In genomic region chr3:67765575-67765974, GRCh38 we compare ENCODE assay signal across 24 cellular contexts.
"Had no signal": no experiment of that assay in that cellular context is flagged by ENCODE, and none has a peak within 500 bp of the region (broad histone marks: within the 10 kb centered on the region; RNA-seq: fewer than 3 reads in every experiment).

No MANE protein-coding gene starts in this region.

- H3K4me3 Mint-ChIP-seq: activated naive CD8-positive, alpha-beta T cell treated with anti-CD3 and anti-CD28 coated beads for 36 hours; activated T-cell treated with anti-CD3 and anti-CD28 coated beads, Interleukin-2, amount 50 U/mL, for 4 hours; endodermal cell; mesothelial cell of epicardium; natural killer cell; T-helper 17 cell had no signal

- H3K4me1 Mint-ChIP-seq: activated naive CD8-positive, alpha-beta T cell treated with anti-CD3 and anti-CD28 coated beads for 36 hours; endodermal cell; mesothelial cell of epicardium; natural killer cell; T-helper 17 cell had no signal

- H3K36me3 ChIP-seq: left lung, sigmoid colon, upper lobe of left lung had no signal

- H3K4me1 ChIP-seq: foreskin keratinocyte, left lung, sigmoid colon, upper lobe of left lung had no signal

- DNase-seq: activated CD4-positive, alpha-beta T cell treated with anti-CD3 and anti-CD28 coated beads for 4 hours; activated CD4-positive, alpha-beta T cell treated with anti-CD3 and anti-CD28 coated beads, Interleukin-2, amount 50 U/mL, for 48 hours; activated CD4-positive, CD25-positive, alpha-beta regulatory T cell; activated CD8-positive, alpha-beta memory T cell treated with anti-CD3 and anti-CD28 coated beads, Interleukin-2, amount 50 U/mL, for 48 hours; activated naive CD4-positive, alpha-beta T cell treated with Interleukin-2 at 50 U/mL for 16 hours; activated naive CD8-positive, alpha-beta T cell treated with anti-CD3 and anti-CD28 coated beads for 36 hours; activated T-cell treated with anti-CD3 and anti-CD28 coated beads, Interleukin-2, amount 50 U/mL, for 4 hours; amniotic stem cell; endodermal cell; foreskin keratinocyte; kidney; left lung; natural killer cell; retina; sigmoid colon; stimulated activated CD4-positive, alpha-beta T cell treated with anti-CD3 and anti-CD28 coated beads, Interleukin-4, amount 100 ng/mL, for 4 hours; stimulated activated naive CD8-positive, alpha-beta T cell treated with anti-CD3 and anti-CD28 coated beads, Interleukin-15, Interleukin-2, amounts not matched to agents 100 U/mL and 50 U/mL, for 24 hours; T-helper 17 cell; upper lobe of left lung had no signal

- H3K4me3 ChIP-seq: coronary artery, left lung, lung, sigmoid colon, upper lobe of left lung had no signal

- ATAC-seq: activated T-cell treated with anti-CD3 and anti-CD28 coated beads, Interleukin-2, amount 50 U/mL, for 4 hours; foreskin keratinocyte; left lung; natural killer cell; stimulated activated naive CD8-positive, alpha-beta T cell treated with anti-CD3 and anti-CD28 coated beads, Interleukin-15, Interleukin-2, amounts not matched to agents 100 U/mL and 50 U/mL, for 24 hours; T-helper 17 cell had no signal

- H3K27me3 Mint-ChIP-seq: activated naive CD8-positive, alpha-beta T cell treated with anti-CD3 and anti-CD28 coated beads for 36 hours; progenitor cell of endocrine pancreas; T-helper 17 cell had no signal

- H3K27ac Mint-ChIP-seq: activated naive CD8-positive, alpha-beta T cell treated with anti-CD3 and anti-CD28 coated beads for 36 hours; endodermal cell; mesothelial cell of epicardium; natural killer cell; progenitor cell of endocrine pancreas; T-helper 17 cell had no signal

- H3K27ac ChIP-seq: coronary artery, epithelial cell of prostate, foreskin keratinocyte, left lung, sigmoid colon, upper lobe of left lung had no signal

- H3K27me3 ChIP-seq: foreskin keratinocyte, left lung, sigmoid colon, upper lobe of left lung had no signal
